Comparison of ENCODE assay signal across 18 cellular contexts in the genomic region with DNA sequence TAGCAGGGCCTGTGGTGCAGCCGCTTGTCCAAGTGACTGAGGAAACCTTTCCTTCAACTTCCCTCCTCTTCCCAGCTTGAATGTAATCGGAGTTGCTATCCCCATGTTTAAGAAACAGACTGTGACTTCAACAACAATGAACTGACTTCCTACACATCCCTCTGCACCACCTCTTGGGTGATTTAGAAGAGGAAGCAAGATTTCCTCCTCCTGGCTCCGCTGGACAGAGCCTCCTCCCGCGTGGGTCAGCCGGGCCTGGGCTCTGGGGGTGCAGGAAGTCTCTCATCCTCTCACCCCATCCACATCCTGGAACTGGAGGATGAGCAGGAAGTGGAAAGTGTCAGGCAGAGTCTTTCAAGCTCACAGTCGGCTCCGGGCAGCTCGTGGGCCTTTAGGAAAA.
DNase-seq lines count a peak whose midpoint lies in the region; ATAC-seq, FAIRE-seq and TF ChIP-seq lines count a peak whose summit lies in the region.
"Had no signal": no experiment of that assay in that cellular context is flagged by ENCODE, and none has a peak within 500 bp of the region (broad histone marks: within the 10 kb centered on the region; RNA-seq: fewer than 3 reads in every experiment).

No MANE protein-coding gene starts in this region.

- H3K27ac ChIP-seq in GM23338 (ENCODE audit: low read depth) (no peak overlapping the region), kidney (ENCODE audit: low read depth in 2 of 2, low read length in 2 of 2) (no peak overlapping the region), neural progenitor cell (no peak overlapping the region), breast epithelium (peak overlapping the region in 1 of 2 donors; percentile 55)

- H3K9me2 ChIP-seq in GM23338 (ENCODE audit: insufficient read depth): no peaks in the 10 kb centered on the region

- H3K9me3 ChIP-seq in kidney (ENCODE audit: control insufficient read depth in 1 of 2, low read length in 2 of 2): no peaks in the 10 kb centered on the region
- no peaks in the 10 kb centered on the region for H3K9me3 ChIP-seq in neural progenitor cell (ENCODE audit: low read depth)
- no peaks in the 10 kb centered on the region for H3K9me3 ChIP-seq in breast epithelium

- H3K36me3 ChIP-seq in GM23338 (ENCODE audit: insufficient read depth) (no peaks in the 10 kb centered on the region), kidney (ENCODE audit: control insufficient read depth in 1 of 2, insufficient read depth in 2 of 2, low read length in 2 of 2) (no peaks in the 10 kb centered on the region), neural progenitor cell (no peaks in the 10 kb centered on the region), breast epithelium (no peaks in the 10 kb centered on the region)

- H3K4me2 ChIP-seq in GM23338 (no peak overlapping the region), neural progenitor cell (no peak overlapping the region)

- no peaks in the 10 kb centered on the region for H4K20me1 ChIP-seq in GM23338 (replicated peaks; ENCODE audit: insufficient read depth)
- H4K20me1 ChIP-seq in neural progenitor cell (ENCODE audit: low read depth): no peaks in the 10 kb centered on the region

- no peak overlapping the region for H3K4me3 ChIP-seq in GM23338
- H3K4me3 ChIP-seq in kidney (ENCODE audit: low read length in 2 of 2): no peak overlapping the region
- H3K4me3 ChIP-seq in neural progenitor cell: no peak overlapping the region
- no peak overlapping the region for H3K4me3 ChIP-seq in breast epithelium
- H3K4me3 ChIP-seq: coronary artery had no signal

- TF ChIP-seq CTCF in GM23338 (conservative IDR thresholded peaks at IDR 0.05; ENCODE audit: low read depth in 2 of 2) (no peak), chondrocyte (IDR thresholded peaks at IDR 0.05) (no peak), kidney (IDR thresholded peaks at IDR 0.05; ENCODE audit: borderline replicate concordance, extremely low read depth, insufficient read depth) (no peak), neural progenitor cell (IDR thresholded peaks at IDR 0.05) (no peak), breast epithelium (IDR thresholded peaks at IDR 0.05) (no peak)

- no peaks in the 10 kb centered on the region for H3K27me3 ChIP-seq in GM23338 (ENCODE audit: insufficient read depth)
- no peaks in the 10 kb centered on the region for H3K27me3 ChIP-seq in neural progenitor cell
- H3K27me3 ChIP-seq in breast epithelium: no peaks in the 10 kb centered on the region

- no peak for FAIRE-seq in kidney (lab: Jason Lieb, UNC)
- FAIRE-seq: frontal cortex, GM19239 had no signal

- H3K27ac Mint-ChIP-seq in GM23338 (no peak overlapping the region), chondrocyte (ENCODE audit: unreplicated experiment) (no peak overlapping the region), neural progenitor cell (no peak overlapping the region)
- H3K27ac Mint-ChIP-seq: activated T-cell treated with anti-CD3 and anti-CD28 coated beads, Interleukin-2, amount 50 U/mL, for 24 hours had no signal

- H3K36me3 Mint-ChIP-seq in GM23338 (ENCODE audit: low read depth) (no peaks in the 10 kb centered on the region), chondrocyte (ENCODE audit: low read depth) (peaks cover 1% of the 10 kb centered on the region), neural progenitor cell (no peaks in the 10 kb centered on the region)

- ATAC-seq in GM23338: no peak
- ATAC-seq in HG03196 (IDR thresholded peaks at IDR 0.05; ENCODE audit: unreplicated experiment): no peak
- no peak for ATAC-seq in GM19397 (IDR thresholded peaks at IDR 0.05; ENCODE audit: unreplicated experiment)

- no peaks in the 10 kb centered on the region for H3K4me1 ChIP-seq in GM23338 (ENCODE audit: insufficient read depth)
- H3K4me1 ChIP-seq in kidney (ENCODE audit: control insufficient read depth in 1 of 2, insufficient read depth in 1 of 2, low read depth in 1 of 2, low read length in 2 of 2): no peaks in the 10 kb centered on the region
- no peaks in the 10 kb centered on the region for H3K4me1 ChIP-seq in neural progenitor cell
- no peaks in the 10 kb centered on the region for H3K4me1 ChIP-seq in breast epithelium

- H3K4me3 Mint-ChIP-seq in GM23338 (no peak overlapping the region), chondrocyte (ENCODE audit: unreplicated experiment) (no peak overlapping the region), neural progenitor cell (no peak overlapping the region)
- H3K4me3 Mint-ChIP-seq: activated T-cell treated with anti-CD3 and anti-CD28 coated beads, Interleukin-2, amount 50 U/mL, for 24 hours had no signal

- H3K4me1 Mint-ChIP-seq in GM23338 (peaks cover 7% of the 10 kb centered on the region), chondrocyte (ENCODE audit: low read depth) (peaks cover 3% of the 10 kb centered on the region), neural progenitor cell (peaks cover 7% of the 10 kb centered on the region)

- H3F3A ChIP-seq in GM23338 (replicated peaks; ENCODE audit: low read depth) (no peaks in the 10 kb centered on the region), neural progenitor cell (ENCODE audit: low read depth) (no peaks in the 10 kb centered on the region)

- H3K27me3 Mint-ChIP-seq in GM23338 (ENCODE audit: insufficient read depth, low read depth, poor library complexity) (peaks cover 10% of the 10 kb centered on the region), chondrocyte (ENCODE audit: low read depth) (peaks cover 27% of the 10 kb centered on the region), neural progenitor cell (ENCODE audit: insufficient read depth, low read depth) (peaks cover 5% of the 10 kb centered on the region)

- TF ChIP-seq POLR2A in breast epithelium (IDR thresholded peaks at IDR 0.05): no peak

- no peak overlapping the region for H3K9ac ChIP-seq in kidney (ENCODE audit: low read length in 2 of 2)
- no peak overlapping the region for H3K9ac ChIP-seq in neural progenitor cell

- H2AFZ ChIP-seq in GM23338 (no peak overlapping the region), neural progenitor cell (replicated peaks) (peak overlapping the region; percentile 39)

- intact Hi-C loops in kidney (cut with DNase I) (no loop called here), breast epithelium (cut with DNase I; ENCODE audit: low total_unique reads) (no loop called here)

- H3K9me3 Mint-ChIP-seq in GM23338 (no peaks in the 10 kb centered on the region), chondrocyte (ENCODE audit: low read depth) (no peaks in the 10 kb centered on the region), neural progenitor cell (no peaks in the 10 kb centered on the region)
- H3K9me3 Mint-ChIP-seq: activated T-cell treated with anti-CD3 and anti-CD28 coated beads, Interleukin-2, amount 50 U/mL, for 24 hours had no signal

- DNase-seq in GM23338 (ENCODE audit: low spot score) (peak; percentile 6), chondrocyte (ENCODE audit: low spot score) (peak; percentile 42), kidney (peak; percentile 75), neural progenitor cell (ENCODE audit: low spot score) (no peak), breast epithelium (ENCODE audit: low spot score in 2 of 2) (no peak), 8988T (no peak)
- DNase-seq: activated naive CD4-positive, alpha-beta T cell treated with anti-CD3 and anti-CD28 coated beads, Interleukin-2, amount 50 U/mL, for 16 hours; activated T-cell treated with anti-CD3 and anti-CD28 coated beads, Interleukin-2, amount 50 U/mL, for 24 hours; HCEC 1CT; NCI-H1105; NCI-H2081 treated with DMSO at 0.1 percent for 48 hours; NCI-H524; stimulated activated naive CD4-positive, alpha-beta T cell treated with Interleukin-2 at 50 U/mL for 16 hours had no signal

- H3K79me2 ChIP-seq in GM23338 (replicated peaks; ENCODE audit: insufficient read depth): no peaks in the 10 kb centered on the region
- H3K79me2 ChIP-seq in neural progenitor cell (ENCODE audit: low read depth): no peaks in the 10 kb centered on the region

Comparison
In these comparisons a context has a peak if more than half of its experiments do, and no peak if none do; other contexts are left out.
1. DNase-seq: peak in GM23338 (single experiment), chondrocyte (single experiment) and kidney (single experiment); none in neural progenitor cell (single experiment), breast epithelium (0 of 2) and 8988T (single experiment).